ENCODE assay signal across 8 cellular contexts in genomic region chr21:37367758-37368535, GRCh38. TPM values are rescaled to one million over a fixed set of nuclear protein-coding genes. Genes with fewer than 3 reads are reported as not detected.
A peak's percentile ranks its signal among the peaks of the same experiment; 100 is the strongest.
DNase-seq lines count a peak whose midpoint lies in the region; ATAC-seq lines count a peak whose summit lies in the region.

No MANE protein-coding gene starts in this region.

- peak; percentile 20 for DNase-seq in AG08396 (ENCODE audit: low spot score)
- DNase-seq in SK-N-MC (ENCODE audit: low read depth, low spot score): no peak
- peak in 30 of 56 donors; percentile 1 to 46 (median 22) for DNase-seq in amygdala (lab: John Stamatoyannopoulos, UW)
- DNase-seq in hypothalamus (lab: John Stamatoyannopoulos, UW): peak in 31 of 51 donors; percentile 2 to 48 (median 26)
- no peak for DNase-seq in dedifferentiated amniotic fluid mesenchymal stem cell (ENCODE audit: extremely low spot score)

- 0 out of 2 replicates have a peak, but pooled peaks cover 4% of the 10 kb centered on the region for H3K36me3 ChIP-seq in SK-N-MC (ENCODE audit: insufficient read depth, low read length)
- no peaks in the 10 kb centered on the region for H3K36me3 ChIP-seq in skeletal muscle satellite cell (ENCODE audit: insufficient read depth, low read length)

- no peak overlapping the region for H3K27ac ChIP-seq in SK-N-MC

- ATAC-seq in GM21447 (IDR thresholded peaks at IDR 0.05; ENCODE audit: unreplicated experiment): peak; percentile 25
- ATAC-seq in HG03280 (IDR thresholded peaks at IDR 0.05; ENCODE audit: unreplicated experiment): no peak

- H3K4me2 ChIP-seq in skeletal muscle satellite cell (ENCODE audit: low read length): peak overlapping the region; percentile 91

- peak overlapping the region; percentile 94 for H3K4me3 ChIP-seq in SK-N-MC
- H3K4me3 ChIP-seq in skeletal muscle satellite cell (ENCODE audit: low read length): peak overlapping the region; percentile 91

- H3K4me1 ChIP-seq in skeletal muscle satellite cell (ENCODE audit: control insufficient read depth, insufficient read depth, low read length): peaks cover 38% of the 10 kb centered on the region

- H3K9ac ChIP-seq in SK-N-MC (ENCODE audit: insufficient read length) (peak overlapping the region; percentile 97), skeletal muscle satellite cell (ENCODE audit: low read depth, low read length) (peak overlapping the region; percentile 96)

- no peaks in the 10 kb centered on the region for H3K9me3 ChIP-seq in SK-N-MC (ENCODE audit: low read depth, low read length)
- no peaks in the 10 kb centered on the region for H3K9me3 ChIP-seq in skeletal muscle satellite cell (replicated peaks; ENCODE audit: low read length)

- no peaks in the 10 kb centered on the region for H3K27me3 ChIP-seq in skeletal muscle satellite cell (ENCODE audit: control insufficient read depth, insufficient read depth, low read length)

RNA-seq across cellular contexts. Expression of gene DYRK1A, which starts 1.4 kb away (rescaled TPM):
- total RNA-seq in skeletal muscle satellite cell (2012; rRNA removed): 29.7 and 36.5 TPM in 2 replicates

Comparison
In these comparisons a context has a peak if more than half of its experiments do, and no peak if none do; other contexts are left out.
1. DNase-seq: peak in AG08396 (single experiment), amygdala (30 of 56) and hypothalamus (31 of 51); none in SK-N-MC (single experiment) and dedifferentiated amniotic fluid mesenchymal stem cell (single experiment).